ENCODE assay signal across 10 cellular contexts in the genomic region with DNA sequence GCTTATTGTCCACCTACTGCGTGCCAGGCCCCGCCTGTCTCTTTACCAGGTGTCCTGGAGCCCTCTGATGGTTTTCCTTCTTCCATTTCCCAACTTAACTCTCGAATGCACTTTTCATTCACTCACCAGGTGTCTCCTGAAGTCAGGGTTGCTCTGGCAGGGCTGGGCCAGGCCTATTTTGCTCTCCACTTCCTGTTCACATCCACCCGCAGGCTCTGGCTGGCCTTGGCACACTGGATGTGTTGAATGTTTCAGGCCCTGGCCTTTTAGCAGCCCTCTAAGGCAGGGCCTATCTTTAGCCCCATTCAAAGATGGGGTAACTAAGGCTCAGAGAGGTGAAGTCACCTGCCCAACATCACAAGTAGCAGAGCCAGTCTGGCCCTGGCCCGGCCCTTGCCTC. TPM values are rescaled to one million over a fixed set of nuclear protein-coding genes. Genes with fewer than 3 reads are reported as not detected.
DNase-seq lines count a peak whose midpoint lies in the region; ATAC-seq, FAIRE-seq and TF ChIP-seq lines count a peak whose summit lies in the region.
"Had no signal": no experiment of that assay in that cellular context is flagged by ENCODE, and none has a peak within 500 bp of the region (broad histone marks: within the 10 kb centered on the region; RNA-seq: fewer than 3 reads in every experiment).

No MANE protein-coding gene starts in this region.

- H3K4me1 Mint-ChIP-seq in naive B cell, result peaks cover 30 to 52% (median 45%) of the 10 kb centered on the region in 3 donors
- H3K4me1 Mint-ChIP-seq in Calu3 (ENCODE audit: low read depth, unreplicated experiment), result peaks cover 9% of the 10 kb centered on the region

- intact Hi-C loops in left ventricle myocardium inferior (cut with micrococcal nuclease) (no loop called here), left cardiac atrium (cut with DNase I) (no loop called here), Calu3 (cut with micrococcal nuclease; ENCODE audit: unreplicated experiment) (no loop called here)

- H3K9me3 ChIP-seq in left ventricle myocardium inferior (replicated peaks), result no peaks in the 10 kb centered on the region

- ATAC-seq in left cardiac atrium (no peak), naive B cell (ENCODE audit: low read depth in 2 of 2) (no peak)

- H3K4me1 ChIP-seq in left ventricle myocardium inferior, result peaks cover 81% of the 10 kb centered on the region

- H3K9me3 Mint-ChIP-seq in naive B cell, result no peaks in the 10 kb centered on the region
- no peaks in the 10 kb centered on the region for H3K9me3 Mint-ChIP-seq in Calu3 (ENCODE audit: low read depth, unreplicated experiment)
- H3K9me3 Mint-ChIP-seq: HFFc6 had no signal

- H3K27ac ChIP-seq in left ventricle myocardium inferior (replicated peaks) (peak overlapping the region; percentile 82), caudate nucleus (ENCODE audit: low read depth, low read length) (peak overlapping the region; percentile 14)

- peak overlapping the region in 1 of 8 donors; percentile 47 for H3K4me3 Mint-ChIP-seq in naive B cell
- H3K4me3 Mint-ChIP-seq in Calu3 (ENCODE audit: low read depth, unreplicated experiment), result no peak overlapping the region
- H3K4me3 Mint-ChIP-seq: HFFc6 had no signal

- H3K36me3 ChIP-seq in left ventricle myocardium inferior, result peaks cover 47% of the 10 kb centered on the region

- CTCF ChIA-PET in Calu3 (lab: Charles Lee), result no interaction called here

- DNase-seq in left ventricle myocardium inferior, result no peak
- no peak for DNase-seq in left cardiac atrium
- no peak for DNase-seq in caudate nucleus (lab: John Stamatoyannopoulos, UW)
- no peak for DNase-seq in naive B cell
- DNase-seq in D721Med (ENCODE audit: insufficient read length, low spot score), result no peak
- no peak for DNase-seq in Calu3
- DNase-seq in foreskin melanocyte, result no peak
- DNase-seq in 8988T, result no peak
- DNase-seq: AML-193, HFFc6 had no signal

- no peak overlapping the region for H3K4me3 ChIP-seq in left ventricle myocardium inferior

- no peak for FAIRE-seq in D721Med (lab: Jason Lieb, UNC)

- H3K27me3 ChIP-seq in left ventricle myocardium inferior (ENCODE audit: low read depth), result no peaks in the 10 kb centered on the region

- TF ChIP-seq CTCF in left ventricle myocardium inferior (IDR thresholded peaks at IDR 0.05; ENCODE audit: borderline replicate concordance) (no peak), D721Med (IDR thresholded peaks at IDR 0.05; ENCODE audit: insufficient read depth, missing control alignments) (no peak), Calu3 (IDR thresholded peaks at IDR 0.05; ENCODE audit: unreplicated experiment) (no peak)

- H3K36me3 Mint-ChIP-seq in naive B cell (peaks cover 0 to 4% of the 10 kb centered on the region in 2 donors), Calu3 (ENCODE audit: insufficient read depth, unreplicated experiment) (peaks cover 20% of the 10 kb centered on the region)

- H3K27ac Mint-ChIP-seq in naive B cell (peak overlapping the region in 4 of 6 donors; percentile 54 to 92 (median 88)), Calu3 (ENCODE audit: unreplicated experiment) (no peak overlapping the region)
- H3K27ac Mint-ChIP-seq: HFFc6 had no signal

- BruUV-seq in Calu3 (replicated peaks; lab: Mats Ljungman, UMichigan), result no TSS peak

- no peaks in the 10 kb centered on the region for H3K27me3 Mint-ChIP-seq in naive B cell
- no peaks in the 10 kb centered on the region for H3K27me3 Mint-ChIP-seq in Calu3 (ENCODE audit: unreplicated experiment)

RNA-seq across cellular contexts. Expression of a gene that starts 16.4 kb away (rescaled TPM):
- total RNA-seq in left ventricle myocardium inferior (19.8 TPM), left cardiac atrium (10 to 100 TPM; 23.7 to 47.8 TPM), Calu3 (2022) (28.7 and 29.9 TPM in 2 replicates)
- polyA plus RNA-seq in naive B cell (ENCODE audit: low read depth in 6 of 6), result 10 to 100 TPM in 5 of 6 donors, 1 to 10 TPM in 1; 8.7 to 25.5 (median 14.6) TPM

RNA-seq across cellular contexts. Expression of a gene that starts 16.6 kb away (rescaled TPM):
- total RNA-seq in left ventricle myocardium inferior, result 12.1 TPM
- 10 to 100 TPM; 10.4 to 10.8 TPM for total RNA-seq in left cardiac atrium
- polyA plus RNA-seq in naive B cell (ENCODE audit: low read depth in 6 of 6), result 1 to 10 TPM; 7.0 to 9.7 (median 8.5) TPM
- 3.7 and 4.1 TPM in 2 replicates for total RNA-seq in Calu3 (2022)

RNA-seq across cellular contexts. Expression of a gene that starts 22.4 kb away (rescaled TPM):
- total RNA-seq in left ventricle myocardium inferior (20.3 TPM), left cardiac atrium (10 to 100 TPM; 21.4 to 28.2 TPM), Calu3 (2022) (0.66 TPM in 1 of 2 replicates, not detected in the other)
- under 1 TPM in 2 of 6 donors, not detected in 4; 0.34 to 0.39 TPM for polyA plus RNA-seq in naive B cell (ENCODE audit: low read depth in 6 of 6)

RNA-seq across cellular contexts. Expression of a gene that starts 49.0 kb away (rescaled TPM):
- total RNA-seq in left ventricle myocardium inferior (8.4 TPM), left cardiac atrium (10 to 100 TPM in 1 of 2 donors, 1 to 10 TPM in 1; 9.3 to 11.3 TPM), Calu3 (2022) (14.6 and 14.7 TPM in 2 replicates)
- 10 to 100 TPM in 4 of 6 donors, 1 to 10 TPM in 2; 9.3 to 14.2 (median 10.4) TPM for polyA plus RNA-seq in naive B cell (ENCODE audit: low read depth in 6 of 6)

RNA-seq across cellular contexts. Expression of a gene that starts 49.1 kb away (rescaled TPM):
- total RNA-seq in left ventricle myocardium inferior, result 15.9 TPM
- total RNA-seq in left cardiac atrium, result 10 to 100 TPM; 14.8 to 30.0 TPM
- 10 to 100 TPM; 20.2 to 30.2 (median 24.7) TPM for polyA plus RNA-seq in naive B cell (ENCODE audit: low read depth in 6 of 6)
- 34.3 and 49.6 TPM in 2 replicates for total RNA-seq in Calu3 (2022)

Comparison
In these comparisons a context has a peak if more than half of its experiments do, and no peak if none do; other contexts are left out.
1. RNA of a gene that starts 22.4 kb away (total RNA-seq): 21.4 to 28.2 TPM in left cardiac atrium and 20.3 TPM in left ventricle myocardium inferior (single experiment); 0.66 TPM in Calu3; every median in the first group is over 10 times any median in the second.